8 cellular contexts compared by ENCODE assay signal in the genomic region with DNA sequence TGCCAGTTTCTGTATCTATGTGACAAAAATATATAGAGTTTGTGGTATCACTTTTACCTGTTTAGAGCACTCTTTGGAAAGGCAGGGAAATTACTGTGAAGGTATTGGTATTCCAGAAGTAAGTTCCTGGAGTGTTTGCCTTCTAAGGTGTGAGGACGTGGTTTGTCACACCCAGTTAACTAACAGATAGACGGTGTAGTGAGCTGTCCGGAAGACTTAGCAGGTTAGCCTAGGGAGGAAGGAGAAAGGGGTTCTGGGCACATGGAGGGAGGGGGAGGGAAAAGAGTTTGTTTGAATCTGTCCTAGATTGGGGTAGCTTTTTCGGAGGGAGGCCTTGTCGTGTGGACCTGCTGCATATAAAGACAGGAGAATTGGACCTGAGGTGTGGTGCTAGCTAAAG. TPM values are rescaled to one million over a fixed set of nuclear protein-coding genes. Genes with fewer than 3 reads are reported as not detected.
DNase-seq lines count a peak whose midpoint lies in the region; FAIRE-seq and TF ChIP-seq lines count a peak whose summit lies in the region.
"Not testable (repeated sequence)": the region's sequence is repeated elsewhere in the genome, so short reads cannot be mapped to it uniquely, and the experiment has no call there.

No MANE protein-coding gene starts in this region.

- H3K4me1 ChIP-seq in BLaER1, result peaks cover 21% of the 10 kb centered on the region
- peaks cover 13% of the 10 kb centered on the region for H3K4me1 ChIP-seq in OCI-LY3 (ENCODE audit: low read length)
- H3K4me1 ChIP-seq in mesendoderm (ENCODE audit: control insufficient read depth, low read depth, low read length); small intestine (ENCODE audit: control insufficient read depth in 2 of 2, insufficient read depth in 1 of 2, low read depth in 1 of 2, low read length in 1 of 2): not testable (repeated sequence)

- H3K27ac Mint-ChIP-seq in MCF 10A (ENCODE audit: low read depth, unreplicated experiment), result peak overlapping the region; percentile 4
- H3K27ac Mint-ChIP-seq in type B pancreatic cell, result not testable (repeated sequence)

- not testable (repeated sequence) for DNase-seq in GM19239 (ENCODE audit: insufficient read length, low spot score); MCF 10A (ENCODE audit: unreplicated experiment); type B pancreatic cell (ENCODE audit: extremely low spot score, unreplicated experiment)
- DNase-seq in kidney tubule cell (ENCODE audit: low spot score) (peak; percentile 26), mesendoderm (peak; percentile 14), small intestine (peak; percentile 12)

- not testable (repeated sequence) for H3K4me3 Mint-ChIP-seq in MCF 10A (ENCODE audit: unreplicated experiment)
- H3K4me3 Mint-ChIP-seq in type B pancreatic cell, result peak overlapping the region; percentile 0

- H3K79me2 ChIP-seq in OCI-LY3 (ENCODE audit: low read length), result peaks cover 56% of the 10 kb centered on the region
- not testable (repeated sequence) for H3K79me2 ChIP-seq in mesendoderm (ENCODE audit: control insufficient read depth, insufficient read depth, low read length)

- H3K56ac ChIP-seq in mesendoderm (ENCODE audit: low read length), result not testable (repeated sequence)

- not testable (repeated sequence) for H4K8ac ChIP-seq in mesendoderm (ENCODE audit: low read depth, low read length)

- H2AFZ ChIP-seq in OCI-LY3 (ENCODE audit: low read depth, low read length), result not testable (repeated sequence)

- H3K18ac ChIP-seq in mesendoderm (ENCODE audit: low read length), result not testable (repeated sequence)

- H2BK5ac ChIP-seq in mesendoderm (ENCODE audit: low read length), result not testable (repeated sequence)

- H3K4me1 Mint-ChIP-seq in MCF 10A (ENCODE audit: insufficient read depth, unreplicated experiment); type B pancreatic cell (ENCODE audit: unreplicated experiment): not testable (repeated sequence)

- intact Hi-C loops in MCF 10A (cut with micrococcal nuclease), result not testable (repeated sequence)

- not testable (repeated sequence) for H2BK15ac ChIP-seq in mesendoderm (replicated peaks; ENCODE audit: low read depth)

- not testable (repeated sequence) for H3K79me1 ChIP-seq in mesendoderm (ENCODE audit: low read length)

- TF ChIP-seq CTCF in OCI-LY3 (IDR thresholded peaks at IDR 0.05; ENCODE audit: low read depth, low read length); MCF 10A (IDR thresholded peaks at IDR 0.05; ENCODE audit: unreplicated experiment); type B pancreatic cell (conservative IDR thresholded peaks at IDR 0.05): not testable (repeated sequence)

- not testable (repeated sequence) for H3K4me3 ChIP-seq in BLaER1; OCI-LY3 (ENCODE audit: low read length); mesendoderm (ENCODE audit: low read length); small intestine (ENCODE audit: low read depth in 1 of 2, low read length in 2 of 2)

- not testable (repeated sequence) for H2BK120ac ChIP-seq in mesendoderm (ENCODE audit: low read depth, low read length)

- H3K9me3 ChIP-seq in BLaER1, result peaks cover 16% of the 10 kb centered on the region
- H3K9me3 ChIP-seq in OCI-LY3 (ENCODE audit: insufficient read depth, low read length); small intestine (ENCODE audit: control insufficient read depth, low read depth): not testable (repeated sequence)

- not testable (repeated sequence) for H3K27ac ChIP-seq in BLaER1; mesendoderm (ENCODE audit: low read depth, low read length); small intestine (ENCODE audit: low read depth in 1 of 2, low read length in 1 of 2)
- H3K27ac ChIP-seq in OCI-LY3 (ENCODE audit: low read length), result 0 out of 2 replicates have a peak overlapping the region, but pooled peaks have one; percentile 38

- POLR2A ChIA-PET in MCF 10A (lab: Yijun Ruan, JAX), result not testable (repeated sequence)

- FAIRE-seq in GM19239 (lab: Jason Lieb, UNC), result peak; percentile 68
- FAIRE-seq in small intestine (lab: Jason Lieb, UNC), result not testable (repeated sequence)

- H3K4ac ChIP-seq in mesendoderm (ENCODE audit: low read depth, low read length), result not testable (repeated sequence)

- BruUV-seq in MCF 10A (replicated peaks; lab: Mats Ljungman, UMichigan), result not testable (repeated sequence)

- H2AK5ac ChIP-seq in mesendoderm (ENCODE audit: low read length), result not testable (repeated sequence)

- CTCF ChIA-PET in MCF 10A (lab: Yijun Ruan, JAX), result not testable (repeated sequence)

- not testable (repeated sequence) for H3K9me3 Mint-ChIP-seq in MCF 10A (ENCODE audit: unreplicated experiment); type B pancreatic cell

- H4K5ac ChIP-seq in mesendoderm (ENCODE audit: low read length), result not testable (repeated sequence)

- peaks cover 51% of the 10 kb centered on the region for H3K36me3 ChIP-seq in BLaER1
- not testable (repeated sequence) for H3K36me3 ChIP-seq in OCI-LY3 (replicated peaks; ENCODE audit: low read depth, low read length); mesendoderm (ENCODE audit: control insufficient read depth, insufficient read depth, low read length); small intestine (ENCODE audit: control insufficient read depth in 2 of 2, insufficient read depth in 2 of 2, low read length in 2 of 2)

- peak overlapping the region; percentile 55 for H3K4me2 ChIP-seq in BLaER1
- H3K4me2 ChIP-seq in OCI-LY3 (ENCODE audit: low read length), result peak overlapping the region; percentile 35; the same call in 1 of the 2 replicates
- not testable (repeated sequence) for H3K4me2 ChIP-seq in mesendoderm (ENCODE audit: low read length)

- WGBS in mesendoderm (ENCODE audit: extremely low coverage, insufficient coverage, low lambda C conversion rate), result no CpG with 5 or more reads among the region's 5 CpGs
- WGBS in small intestine, 3 donors, result 84 to 87% (median 85%) methylated on average over 5 of the region's 5 CpGs

- not testable (repeated sequence) for H3K9ac ChIP-seq in BLaER1; OCI-LY3 (ENCODE audit: low read length); mesendoderm (ENCODE audit: low read length)

- H3K27me3 ChIP-seq in BLaER1; OCI-LY3 (ENCODE audit: low read depth, low read length); mesendoderm (ENCODE audit: insufficient read depth, low read length, poor library complexity); small intestine (ENCODE audit: control insufficient read depth in 2 of 2, insufficient read depth in 2 of 2, low read length in 2 of 2): not testable (repeated sequence)

- H3K36me3 Mint-ChIP-seq in MCF 10A (ENCODE audit: insufficient read depth, unreplicated experiment), result not testable (repeated sequence)
- H3K36me3 Mint-ChIP-seq in type B pancreatic cell, result peaks cover 15% of the 10 kb centered on the region

- not testable (repeated sequence) for H3K23ac ChIP-seq in mesendoderm (ENCODE audit: low read length)

- H4K20me1 ChIP-seq in BLaER1, result peaks cover 63% of the 10 kb centered on the region
- H4K20me1 ChIP-seq in OCI-LY3 (ENCODE audit: insufficient read depth, low read length), result not testable (repeated sequence)

- not testable (repeated sequence) for H3K27me3 Mint-ChIP-seq in MCF 10A (ENCODE audit: insufficient read depth, unreplicated experiment); type B pancreatic cell

RNA-seq across cellular contexts. Expression of a gene that starts 7.4 kb away (rescaled TPM):
- total RNA-seq in MCF 10A (2022) (28.7 and 32.1 TPM in 2 replicates), type B pancreatic cell (ENCODE audit: low replicate concordance) (26.4 and 27.3 TPM in 2 replicates)
- 39.3 TPM for polyA plus RNA-seq in mesendoderm (2013, experiment 1 of 2)
- 40.9 TPM for polyA plus RNA-seq in mesendoderm (2013, experiment 2 of 2)
- 10 to 100 TPM in 1 of 3 donors, 1 to 10 TPM in 2; 6.0 to 12.6 (median 7.8) TPM for polyA plus RNA-seq in small intestine
